In genomic region chr17:62392908-62393307, GRCh38 we compare ENCODE assay signal across 42 cellular contexts. TPM values are rescaled to one million over a fixed set of nuclear protein-coding genes. Genes with fewer than 3 reads are reported as not detected.
"Had no signal": no experiment of that assay in that cellular context is flagged by ENCODE, and none has a peak within 500 bp of the region (broad histone marks: within the 10 kb centered on the region; RNA-seq: fewer than 3 reads in every experiment).

No MANE protein-coding gene starts in this region.

- H3K4me3 Mint-ChIP-seq: activated naive CD4-positive, alpha-beta T cell treated with anti-CD3 and anti-CD28 coated beads for 36 hours; activated naive CD4-positive, alpha-beta T cell treated with anti-CD3 and anti-CD28 coated beads, Interleukin-2, amount 10 ng/mL, durations not matched to agents 7 days and 5 days; activated naive CD4-positive, alpha-beta T cell treated with anti-CD3 and anti-CD28 coated beads, Interleukin-2, amount 50 U/mL, for 24 hours; activated naive CD8-positive, alpha-beta T cell; activated naive CD8-positive, alpha-beta T cell treated with anti-CD3 and anti-CD28 coated beads for 36 hours; activated naive CD8-positive, alpha-beta T cell treated with anti-CD3 and anti-CD28 coated beads, Interleukin-2, amount 10 ng/mL, durations not matched to agents 7 days and 5 days; activated naive CD8-positive, alpha-beta T cell treated with anti-CD3 and anti-CD28 coated beads, Interleukin-2, amount 50 U/mL, for 24 hours; activated T-cell treated with anti-CD3 and anti-CD28 coated beads, Interleukin-2, amount 50 U/mL, for 24 hours; activated T-helper 1 cell treated with anti-CD3 and anti-CD28 coated beads, Interleukin-12 subunit alpha, Interleukin-12 subunit beta, Interleukin-2, Interleukin-4 antibody, amounts not matched to agents 30 ng/mL and 10 ng/mL and 1 ng/mL, durations not matched to agents 14 hours and 24 hours and 36 hours; activated T-helper 17 cell treated with anti-CD3 and anti-CD28 coated beads, Interleukin-2, amount 50 U/mL, for 72 hours; brain; central memory CD8-positive, alpha-beta T cell had no signal

- H3K27ac ChIP-seq: adrenal gland, ascending aorta, body of pancreas, brain microvascular endothelial cell, breast epithelium, cardiac muscle cell had no signal

- H3K27me3 ChIP-seq: ascending aorta, body of pancreas, brain microvascular endothelial cell, breast epithelium had no signal

- H3K36me3 Mint-ChIP-seq: activated naive CD4-positive, alpha-beta T cell treated with anti-CD3 and anti-CD28 coated beads, Interleukin-2, amount 10 ng/mL, durations not matched to agents 7 days and 5 days; activated naive CD4-positive, alpha-beta T cell treated with anti-CD3 and anti-CD28 coated beads, Interleukin-2, amount 50 U/mL, for 24 hours; activated naive CD4-positive, alpha-beta T cell treated with anti-CD3 and anti-CD28 coated beads, Interleukin-2, amount 50 U/mL, for 72 hours; activated naive CD8-positive, alpha-beta T cell; activated naive CD8-positive, alpha-beta T cell treated with anti-CD3 and anti-CD28 coated beads for 36 hours; activated naive CD8-positive, alpha-beta T cell treated with anti-CD3 and anti-CD28 coated beads, Interleukin-2, amount 10 ng/mL, durations not matched to agents 7 days and 5 days; brain had no signal

- ATAC-seq: activated naive CD4-positive, alpha-beta T cell treated with anti-CD3 and anti-CD28 coated beads, Interleukin-2, amount 50 U/mL, for 72 hours; activated naive CD8-positive, alpha-beta T cell treated with anti-CD3 and anti-CD28 coated beads, Interleukin-2, amount 50 U/mL, for 24 hours; activated T-helper 17 cell treated with anti-CD3 and anti-CD28 coated beads, Interleukin-2, amount 50 U/mL, for 72 hours; body of pancreas had no signal

- FAIRE-seq: astrocyte, bronchial epithelial cell had no signal

- H3K9me3 ChIP-seq: adrenal gland, ascending aorta, body of pancreas, breast epithelium had no signal

- H3K4me3 ChIP-seq: adrenal gland, ascending aorta, body of pancreas, breast epithelium, cardiac muscle cell had no signal

- DNase-seq: activated effector memory CD4-positive, alpha-beta T cell treated with anti-CD3 and anti-CD28 coated beads, Interleukin-2, amount 50 U/mL, for 16 hours; activated effector memory CD4-positive, alpha-beta T cell treated with Interleukin-2 at 50 U/mL for 16 hours; activated gamma-delta T cell; activated gamma-delta T cell treated with Interleukin-2 at 50 U/mL for 16 hours; activated naive CD4-positive, alpha-beta T cell; activated naive CD4-positive, alpha-beta T cell treated with anti-CD3 and anti-CD28 coated beads for 36 hours; activated naive CD4-positive, alpha-beta T cell treated with anti-CD3 and anti-CD28 coated beads, Interleukin-2, amount 10 ng/mL, durations not matched to agents 7 days and 5 days; activated naive CD4-positive, alpha-beta T cell treated with anti-CD3 and anti-CD28 coated beads, Interleukin-2, amount 50 U/mL, for 16 hours; activated naive CD4-positive, alpha-beta T cell treated with Interleukin-2 at 50 U/mL for 16 hours; activated naive CD8-positive, alpha-beta T cell treated with anti-CD3 and anti-CD28 coated beads for 36 hours; activated naive CD8-positive, alpha-beta T cell treated with anti-CD3 and anti-CD28 coated beads, Interleukin-2, amount 10 ng/mL, durations not matched to agents 7 days and 5 days; activated naive CD8-positive, alpha-beta T cell treated with anti-CD3 and anti-CD28 coated beads, Interleukin-2, amount 50 U/mL, for 24 hours; activated T-cell treated with anti-CD3 and anti-CD28 coated beads for 4 hours; activated T-cell treated with anti-CD3 and anti-CD28 coated beads, Interleukin-2, amount 50 U/mL, for 1 hour; activated T-cell treated with anti-CD3 and anti-CD28 coated beads, Interleukin-2, amount 50 U/mL, for 24 hours; activated T-cell treated with anti-CD3 and anti-CD28 coated beads, Interleukin-2, amount 50 U/mL, for 48 hours; adrenal gland; amniotic stem cell; amygdala; anterior cingulate cortex; aorta; body of pancreas; brain microvascular endothelial cell; caudate nucleus; central memory CD4-positive, alpha-beta T cell; cerebellar nuclear complex had no signal

- H3K36me3 ChIP-seq: adrenal gland, ascending aorta, brain microvascular endothelial cell, breast epithelium, cardiac muscle cell had no signal

- H3K9me3 Mint-ChIP-seq: activated naive CD4-positive, alpha-beta T cell treated with anti-CD3 and anti-CD28 coated beads for 36 hours; activated naive CD4-positive, alpha-beta T cell treated with anti-CD3 and anti-CD28 coated beads, Interleukin-2, amount 10 ng/mL, durations not matched to agents 7 days and 5 days; activated naive CD4-positive, alpha-beta T cell treated with anti-CD3 and anti-CD28 coated beads, Interleukin-2, amount 50 U/mL, for 24 hours; activated naive CD4-positive, alpha-beta T cell treated with anti-CD3 and anti-CD28 coated beads, Interleukin-2, amount 50 U/mL, for 72 hours; activated naive CD8-positive, alpha-beta T cell treated with anti-CD3 and anti-CD28 coated beads for 36 hours; activated naive CD8-positive, alpha-beta T cell treated with anti-CD3 and anti-CD28 coated beads, Interleukin-2, amount 10 ng/mL, durations not matched to agents 7 days and 5 days; activated naive CD8-positive, alpha-beta T cell treated with anti-CD3 and anti-CD28 coated beads, Interleukin-2, amount 50 U/mL, for 24 hours; activated T-cell treated with anti-CD3 and anti-CD28 coated beads, Interleukin-2, amount 50 U/mL, for 24 hours; activated T-helper 1 cell treated with anti-CD3 and anti-CD28 coated beads, Interleukin-12 subunit alpha, Interleukin-12 subunit beta, Interleukin-2, Interleukin-4 antibody, amounts not matched to agents 30 ng/mL and 10 ng/mL and 1 ng/mL, durations not matched to agents 14 hours and 24 hours and 36 hours; activated T-helper 17 cell treated with anti-CD3 and anti-CD28 coated beads, Interleukin-2, amount 50 U/mL, for 72 hours; activated T-helper 2 cell treated with anti-CD3 and anti-CD28 coated beads, Interferon-gamma antibody, Interleukin-2, Interleukin-4, amounts not matched to agents 10 μg/mL and 5 μg/mL and 100 μg/mL, durations not matched to agents 14 hours and 24 hours and 36 hours; brain; central memory CD8-positive, alpha-beta T cell had no signal

- H3K27ac Mint-ChIP-seq: activated naive CD4-positive, alpha-beta T cell treated with anti-CD3 and anti-CD28 coated beads for 36 hours; activated naive CD4-positive, alpha-beta T cell treated with anti-CD3 and anti-CD28 coated beads, Interleukin-2, amount 10 ng/mL, durations not matched to agents 7 days and 5 days; activated naive CD4-positive, alpha-beta T cell treated with anti-CD3 and anti-CD28 coated beads, Interleukin-2, amount 50 U/mL, for 24 hours; activated naive CD4-positive, alpha-beta T cell treated with anti-CD3 and anti-CD28 coated beads, Interleukin-2, amount 50 U/mL, for 72 hours; activated naive CD8-positive, alpha-beta T cell; activated naive CD8-positive, alpha-beta T cell treated with anti-CD3 and anti-CD28 coated beads for 36 hours; activated naive CD8-positive, alpha-beta T cell treated with anti-CD3 and anti-CD28 coated beads, Interleukin-2, amount 10 ng/mL, durations not matched to agents 7 days and 5 days; activated naive CD8-positive, alpha-beta T cell treated with anti-CD3 and anti-CD28 coated beads, Interleukin-2, amount 50 U/mL, for 24 hours; activated T-cell treated with anti-CD3 and anti-CD28 coated beads, Interleukin-2, amount 50 U/mL, for 24 hours; activated T-helper 1 cell treated with anti-CD3 and anti-CD28 coated beads, Interleukin-12 subunit alpha, Interleukin-12 subunit beta, Interleukin-2, Interleukin-4 antibody, amounts not matched to agents 30 ng/mL and 10 ng/mL and 1 ng/mL, durations not matched to agents 14 hours and 24 hours and 36 hours; activated T-helper 17 cell treated with anti-CD3 and anti-CD28 coated beads, Interleukin-2, amount 50 U/mL, for 72 hours; activated T-helper 2 cell treated with anti-CD3 and anti-CD28 coated beads, Interferon-gamma antibody, Interleukin-2, Interleukin-4, amounts not matched to agents 10 μg/mL and 5 μg/mL and 100 μg/mL, durations not matched to agents 14 hours and 24 hours and 36 hours; brain had no signal

- H3K4me1 Mint-ChIP-seq: activated naive CD4-positive, alpha-beta T cell treated with anti-CD3 and anti-CD28 coated beads, Interleukin-2, amount 10 ng/mL, durations not matched to agents 7 days and 5 days; activated naive CD4-positive, alpha-beta T cell treated with anti-CD3 and anti-CD28 coated beads, Interleukin-2, amount 50 U/mL, for 24 hours; activated naive CD8-positive, alpha-beta T cell treated with anti-CD3 and anti-CD28 coated beads for 36 hours; activated naive CD8-positive, alpha-beta T cell treated with anti-CD3 and anti-CD28 coated beads, Interleukin-2, amount 50 U/mL, for 24 hours; activated T-helper 17 cell treated with anti-CD3 and anti-CD28 coated beads, Interleukin-2, amount 50 U/mL, for 72 hours; brain; central memory CD8-positive, alpha-beta T cell had no signal

RNA-seq across cellular contexts. Expression of gene EFCAB3, which starts 12.6 kb away (rescaled TPM):
- total RNA-seq: activated naive CD4-positive, alpha-beta T cell treated with anti-CD3 and anti-CD28 coated beads for 36 hours; activated naive CD4-positive, alpha-beta T cell treated with anti-CD3 and anti-CD28 coated beads, Interleukin-2, amount 50 U/mL, for 72 hours; activated naive CD8-positive, alpha-beta T cell treated with anti-CD3 and anti-CD28 coated beads for 36 hours; activated naive CD8-positive, alpha-beta T cell treated with anti-CD3 and anti-CD28 coated beads, Interleukin-2, amount 10 ng/mL, durations not matched to agents 7 days and 5 days; adrenal gland; aorta; ascending aorta; astrocyte; body of pancreas; breast epithelium; bronchial epithelial cell; cardiac muscle cell; cardiac septum; cerebellum had no signal
- polyA plus RNA-seq: adipose tissue, adrenal gland, aorta, cardiac muscle cell had no signal
